Comparison of ENCODE assay signal across 8 cellular contexts in genomic region chr1:59432531-59433439, GRCh38.
DNase-seq lines count a peak whose midpoint lies in the region; ATAC-seq and TF ChIP-seq lines count a peak whose summit lies in the region.

No MANE protein-coding gene starts in this region.

- H3K9ac ChIP-seq in GM23248 = peak overlapping the region; percentile 35

- no peaks in the 10 kb centered on the region for H3K9me2 ChIP-seq in GM23248 (ENCODE audit: insufficient read depth)

- H3K27ac ChIP-seq in GM23248 (peak overlapping the region; percentile 93), breast epithelium (no peak overlapping the region)

- H3K9me3 ChIP-seq in GM23248 (ENCODE audit: low read depth) (no peaks in the 10 kb centered on the region), breast epithelium (no peaks in the 10 kb centered on the region)

- H3K4me1 ChIP-seq in GM23248 (ENCODE audit: insufficient read depth) = peaks cover 36% of the 10 kb centered on the region
- no peaks in the 10 kb centered on the region for H3K4me1 ChIP-seq in breast epithelium

- no peak for TF ChIP-seq CTCF in nephron (IDR thresholded peaks at IDR 0.05; ENCODE audit: unreplicated experiment in 3 of 3)
- no peak for TF ChIP-seq CTCF in breast epithelium (IDR thresholded peaks at IDR 0.05)

- H3K27me3 Mint-ChIP-seq in nephron (ENCODE audit: low read depth) = peaks cover 4% of the 10 kb centered on the region

- H3K4me3 Mint-ChIP-seq in nephron = no peak overlapping the region

- H3K36me3 ChIP-seq in GM23248 (ENCODE audit: low read depth) = no peaks in the 10 kb centered on the region
- no peaks in the 10 kb centered on the region for H3K36me3 ChIP-seq in breast epithelium

- WGBS in GM23248 (ENCODE audit: low coverage in 1 of 2, low lambda C conversion rate in 2 of 2, missing lambda C conversion rate in 2 of 2), 2 experiments = 50 to 54% methylated on average over 6 of the region's 6 CpGs

- peak overlapping the region; percentile 91 to 93 (median 92) for H3K27ac Mint-ChIP-seq in nephron

- H4K20me1 ChIP-seq in GM23248 (ENCODE audit: insufficient read depth) = no peaks in the 10 kb centered on the region

- no peaks in the 10 kb centered on the region for H3K9me3 Mint-ChIP-seq in nephron

- H2AFZ ChIP-seq in GM23248 = no peak overlapping the region

- no peaks in the 10 kb centered on the region for H3K36me3 Mint-ChIP-seq in nephron (ENCODE audit: low read depth)

- H3K4me1 Mint-ChIP-seq in nephron = peaks cover 79% of the 10 kb centered on the region

- intact Hi-C loops in breast epithelium (cut with DNase I; ENCODE audit: low total_unique reads) = no loop called here

- H3K27me3 ChIP-seq in GM23248 (replicated peaks; ENCODE audit: insufficient read depth) = no peaks in the 10 kb centered on the region
- H3K27me3 ChIP-seq in breast epithelium = no peaks in the 10 kb centered on the region

- no peak overlapping the region for H3K4me2 ChIP-seq in GM23248 (ENCODE audit: unreplicated experiment)

- in situ Hi-C loops in GM23248 (cut with MboI) = no loop called here

- no peak for TF ChIP-seq POLR2A in breast epithelium (IDR thresholded peaks at IDR 0.05)

- peak; percentile 97 for ATAC-seq in GM18861 (IDR thresholded peaks at IDR 0.05; ENCODE audit: unreplicated experiment)

- DNase-seq in GM23248 = no peak
- peak; percentile 19 for DNase-seq in HuH-7.5 (ENCODE audit: low spot score)
- DNase-seq in NCI-H2171 treated with DMSO at 0.1 percent for 48 hours (lab: John Stamatoyannopoulos, UW) = no peak
- DNase-seq in NCI-H2196 treated with DMSO at 0.1 percent for 48 hours (lab: John Stamatoyannopoulos, UW; ENCODE audit: unreplicated experiment) = no peak
- no peak for DNase-seq in stimulated activated CD4-positive, alpha-beta T cell treated with anti-CD3 and anti-CD28 coated beads, Interleukin-2, amount 100 ng/mL, for 48 hours
- DNase-seq in breast epithelium (ENCODE audit: low spot score in 2 of 2) = no peak

- no peaks in the 10 kb centered on the region for H3K79me2 ChIP-seq in GM23248 (ENCODE audit: insufficient read depth)

- peaks cover 26% of the 10 kb centered on the region for H3F3A ChIP-seq in GM23248 (ENCODE audit: insufficient read depth)

- no peak overlapping the region for H3K4me3 ChIP-seq in GM23248
- H3K4me3 ChIP-seq in breast epithelium = no peak overlapping the region
